In genomic region chr9:4812872-4813271, GRCh38 we compare ENCODE assay signal across 1 cellular context.
TF ChIP-seq lines count a peak whose summit lies in the region.

No MANE protein-coding gene starts in this region.

TF ChIP-seq in GM12878, 131 proteins besides CTCF, POLR2A, EP300 and RAD21:
- TF ChIP-seq STAT3 (IDR thresholded peaks at IDR 0.05; ENCODE audit: low read depth, low read length) (no peak), RB1 (IDR thresholded peaks at IDR 0.05; ENCODE audit: borderline replicate concordance) (no peak), MYB (IDR thresholded peaks at IDR 0.05; ENCODE audit: borderline replicate concordance, low read depth, low read length) (no peak), CREM (IDR thresholded peaks at IDR 0.05; ENCODE audit: low read depth) (no peak), PBX3 (IDR thresholded peaks at IDR 0.05; ENCODE audit: insufficient replicate concordance, low read depth, low read length) (no peak), ZNF207 (IDR thresholded peaks at IDR 0.05; ENCODE audit: borderline replicate concordance) (no peak), EGR1 (IDR thresholded peaks at IDR 0.05; ENCODE audit: borderline replicate concordance in 1 of 2, low read depth in 2 of 2, low read length in 2 of 2) (no peak), EZH2 (IDR thresholded peaks at IDR 0.05; ENCODE audit: borderline replicate concordance, control insufficient read depth, low read depth, low read length) (no peak), SKIL (IDR thresholded peaks at IDR 0.05; ENCODE audit: low read depth, poor library complexity, severe bottlenecking) (no peak), BCL3 (IDR thresholded peaks at IDR 0.05; ENCODE audit: borderline replicate concordance, insufficient read depth, low read depth, low read length, poor library complexity, severe bottlenecking) (no peak), E2F4 (IDR thresholded peaks at IDR 0.05; ENCODE audit: low read depth, low read length) (no peak), GABPA (IDR thresholded peaks at IDR 0.05; ENCODE audit: low read depth) (no peak), BCL11A (IDR thresholded peaks at IDR 0.05; ENCODE audit: low read depth, low read length) (no peak), BRCA1 (IDR thresholded peaks at IDR 0.05; ENCODE audit: low read depth, low read length) (no peak), CBX5 (IDR thresholded peaks at IDR 0.05; ENCODE audit: low read depth) (no peak), CBFB (IDR thresholded peaks at IDR 0.05; ENCODE audit: low read depth) (no peak), ZNF24 (IDR thresholded peaks at IDR 0.05) (no peak), ZNF217 (IDR thresholded peaks at IDR 0.05) (no peak), LARP7 (IDR thresholded peaks at IDR 0.05) (no peak)
